2 cellular contexts compared by ENCODE assay signal in genomic region chr7:41931263-41931646, GRCh38.
TF ChIP-seq lines count a peak whose summit lies in the region.

No MANE protein-coding gene starts in this region.

TF ChIP-seq in SK-N-SH, 30 proteins besides CTCF, POLR2A, EP300 and RAD21 (continued from another document):
- TF ChIP-seq FOSL2 (IDR thresholded peaks at IDR 0.05; ENCODE audit: borderline replicate concordance, low read depth) = no peak
- no peak for TF ChIP-seq TAF1 (IDR thresholded peaks at IDR 0.05; ENCODE audit: borderline replicate concordance, low read depth, low read length)
- no peak for TF ChIP-seq GATA2 (CRISPR knock-in tag; IDR thresholded peaks at IDR 0.05)
- TF ChIP-seq USF1 (IDR thresholded peaks at IDR 0.05; ENCODE audit: borderline replicate concordance, low read depth) = no peak
- TF ChIP-seq MAX (IDR thresholded peaks at IDR 0.05; ENCODE audit: low read depth) = no peak
- no peak for TF ChIP-seq TEAD4 (IDR thresholded peaks at IDR 0.05; ENCODE audit: borderline replicate concordance, insufficient read depth)
- TF ChIP-seq POLR2AphosphoS5 (IDR thresholded peaks at IDR 0.05; ENCODE audit: low read depth, low read length) = no peak
- TF ChIP-seq NFIC (IDR thresholded peaks at IDR 0.05; ENCODE audit: borderline replicate concordance) = no peak
- no peak for TF ChIP-seq JUND (IDR thresholded peaks at IDR 0.05)

TF ChIP-seq in SK-N-SH treated with all-trans-retinoic acid at 6 μM for 48 hours, 23 proteins besides CTCF, POLR2A, EP300 and RAD21 (continued from another document):
- TF ChIP-seq TSHZ2 (CRISPR knock-in tag; IDR thresholded peaks at IDR 0.05) = no peak
- no peak for TF ChIP-seq CREB5 (CRISPR knock-in tag; IDR thresholded peaks at IDR 0.05; ENCODE audit: low read depth)
- TF ChIP-seq ESRRG (CRISPR knock-in tag; IDR thresholded peaks at IDR 0.05) = no peak
TF ChIP-seq in SK-N-SH treated with all-trans-retinoic acid at 6 μM for 48 hours: peak in this region for 0.
